Comparison of ENCODE assay signal across 13 cellular contexts in genomic region chr3:99394831-99395733, GRCh38.
DNase-seq lines count a peak whose midpoint lies in the region; ATAC-seq and TF ChIP-seq lines count a peak whose summit lies in the region.
"Had no signal": no experiment of that assay in that cellular context is flagged by ENCODE, and none has a peak within 500 bp of the region (broad histone marks: within the 10 kb centered on the region; RNA-seq: fewer than 3 reads in every experiment).

No MANE protein-coding gene starts in this region.

- H3K79me2 ChIP-seq in GM23248 (ENCODE audit: insufficient read depth): no peaks in the 10 kb centered on the region

- H3K9me3 ChIP-seq in GM23248 (ENCODE audit: low read depth) (no peaks in the 10 kb centered on the region), SJSA1 (replicated peaks) (peaks cover 5% of the 10 kb centered on the region; the same call in 1 of the 2 replicates), skeletal muscle satellite cell (replicated peaks; ENCODE audit: low read length) (no peaks in the 10 kb centered on the region), right lobe of liver (no peaks in the 10 kb centered on the region)
- no peaks in the 10 kb centered on the region for H3K9me3 ChIP-seq in effector memory CD4-positive, alpha-beta T cell (ENCODE audit: control insufficient read depth, low read length)

- peaks cover 7% of the 10 kb centered on the region for H3K9me3 Mint-ChIP-seq in activated CD8-positive, alpha-beta T cell treated with anti-CD3 and anti-CD28 coated beads, Interleukin-2, amount 10 ng/mL, durations not matched to agents 7 days and 5 days (ENCODE audit: insufficient read depth)

- H3K27me3 ChIP-seq in GM23248 (replicated peaks; ENCODE audit: insufficient read depth) (no peaks in the 10 kb centered on the region), SJSA1 (replicated peaks) (no peaks in the 10 kb centered on the region), skeletal muscle satellite cell (ENCODE audit: control insufficient read depth, insufficient read depth, low read length) (no peaks in the 10 kb centered on the region), right lobe of liver (no peaks in the 10 kb centered on the region)
- H3K27me3 ChIP-seq in effector memory CD4-positive, alpha-beta T cell (replicated peaks; ENCODE audit: control insufficient read depth, insufficient read depth, low read length, poor library complexity, severe bottlenecking): no peaks in the 10 kb centered on the region

- no peaks in the 10 kb centered on the region for H3K27me3 Mint-ChIP-seq in activated CD8-positive, alpha-beta T cell treated with anti-CD3 and anti-CD28 coated beads, Interleukin-2, amount 10 ng/mL, durations not matched to agents 7 days and 5 days (ENCODE audit: low read depth)

- TF ChIP-seq POLR2A in right lobe of liver (IDR thresholded peaks at IDR 0.05): no peak

- H3F3A ChIP-seq in GM23248 (ENCODE audit: insufficient read depth): peaks cover 42% of the 10 kb centered on the region

- TF ChIP-seq CTCF in fibroblast of mammary gland (conservative IDR thresholded peaks at IDR 0.05; ENCODE audit: control insufficient read depth, insufficient read depth, low read depth, low read length) (no peak), right lobe of liver (IDR thresholded peaks at IDR 0.05) (no peak)

- no peaks in the 10 kb centered on the region for H4K20me1 ChIP-seq in GM23248 (ENCODE audit: insufficient read depth)

- no peak overlapping the region for H3K4me3 Mint-ChIP-seq in activated CD8-positive, alpha-beta T cell treated with anti-CD3 and anti-CD28 coated beads, Interleukin-2, amount 10 ng/mL, durations not matched to agents 7 days and 5 days

- in situ Hi-C loops in GM23248 (cut with MboI): no loop called here

- no peaks in the 10 kb centered on the region for H3K9me2 ChIP-seq in GM23248 (ENCODE audit: insufficient read depth)

- DNase-seq in GM23248 (peak; percentile 85), SJSA1 (ENCODE audit: low read depth in 1 of 2, low spot score in 2 of 2) (peak in 1 of 2 experiments; percentile 62), fibroblast of mammary gland (ENCODE audit: low read depth) (peak; percentile 92), GOT3 (lab: John Stamatoyannopoulos, UW) (no peak), right lobe of liver (no peak)
- DNase-seq in effector memory CD4-positive, alpha-beta T cell: no peak
- DNase-seq in activated CD8-positive, alpha-beta T cell treated with anti-CD3 and anti-CD28 coated beads, Interleukin-2, amount 10 ng/mL, durations not matched to agents 7 days and 5 days: no peak
- DNase-seq: activated CD4-positive, alpha-beta T cell treated with anti-CD3 and anti-CD28 coated beads, Interleukin-2, amount 50 U/mL, for 48 hours; activated naive CD4-positive, alpha-beta T cell; DMS53; NCI-H1092; NCI-H69 had no signal

- intact Hi-C loops in right lobe of liver (cut with DNase I): loop anchor here in 1 of 2 donors (5.0 kb wide), 1 partner anchor 338 kb away; no protein-coding TSS in a partner anchor

- peak overlapping the region; percentile 32; the same call in 1 of the 2 replicates for H3K4me3 ChIP-seq in GM23248
- H3K4me3 ChIP-seq in SJSA1: no peak overlapping the region
- H3K4me3 ChIP-seq in fibroblast of mammary gland (ENCODE audit: control insufficient read depth, low read depth, low read length): no peak overlapping the region
- peak overlapping the region; percentile 14 for H3K4me3 ChIP-seq in skeletal muscle satellite cell (ENCODE audit: low read length)
- H3K4me3 ChIP-seq in effector memory CD4-positive, alpha-beta T cell (ENCODE audit: insufficient read depth, low read depth, low read length, poor library complexity, severe bottlenecking): no peak overlapping the region
- H3K4me3 ChIP-seq in right lobe of liver: no peak overlapping the region

- H3K4me1 Mint-ChIP-seq in activated CD8-positive, alpha-beta T cell treated with anti-CD3 and anti-CD28 coated beads, Interleukin-2, amount 10 ng/mL, durations not matched to agents 7 days and 5 days (ENCODE audit: low read depth): no peaks in the 10 kb centered on the region

- ATAC-seq in right lobe of liver: no peak
- no peak for ATAC-seq in activated CD8-positive, alpha-beta T cell treated with anti-CD3 and anti-CD28 coated beads, Interleukin-2, amount 10 ng/mL, durations not matched to agents 7 days and 5 days

- H3K9ac ChIP-seq in GM23248 (peak overlapping the region; percentile 13; the same call in 1 of the 2 replicates), skeletal muscle satellite cell (ENCODE audit: low read depth, low read length) (peak overlapping the region; percentile 52)

- peak overlapping the region; percentile 76 for H3K27ac ChIP-seq in GM23248
- H3K27ac ChIP-seq in SJSA1: peak overlapping the region; percentile 65
- no peak overlapping the region for H3K27ac ChIP-seq in effector memory CD4-positive, alpha-beta T cell (ENCODE audit: insufficient read depth, low read length, poor library complexity, severe bottlenecking)
- H3K27ac ChIP-seq in right lobe of liver: no peak overlapping the region

- H3K4me1 ChIP-seq in GM23248 (ENCODE audit: insufficient read depth): peaks cover 41% of the 10 kb centered on the region
- H3K4me1 ChIP-seq in SJSA1 (replicated peaks): peaks cover 22% of the 10 kb centered on the region
- peaks cover 37% of the 10 kb centered on the region for H3K4me1 ChIP-seq in skeletal muscle satellite cell (ENCODE audit: control insufficient read depth, insufficient read depth, low read length)
- H3K4me1 ChIP-seq in effector memory CD4-positive, alpha-beta T cell (ENCODE audit: control insufficient read depth, insufficient read depth, low read length, poor library complexity, severe bottlenecking): no peaks in the 10 kb centered on the region
- no peaks in the 10 kb centered on the region for H3K4me1 ChIP-seq in right lobe of liver

- no peaks in the 10 kb centered on the region for H3K36me3 ChIP-seq in GM23248 (ENCODE audit: low read depth)
- no peaks in the 10 kb centered on the region for H3K36me3 ChIP-seq in SJSA1
- no peaks in the 10 kb centered on the region for H3K36me3 ChIP-seq in skeletal muscle satellite cell (ENCODE audit: insufficient read depth, low read length)
- H3K36me3 ChIP-seq in effector memory CD4-positive, alpha-beta T cell (ENCODE audit: control insufficient read depth, insufficient read depth, low read length): no peaks in the 10 kb centered on the region
- H3K36me3 ChIP-seq in right lobe of liver: no peaks in the 10 kb centered on the region

- H3K4me2 ChIP-seq in GM23248 (ENCODE audit: unreplicated experiment) (peak overlapping the region; percentile 59), skeletal muscle satellite cell (ENCODE audit: low read length) (peak overlapping the region; percentile 24)

- no peaks in the 10 kb centered on the region for H3K36me3 Mint-ChIP-seq in activated CD8-positive, alpha-beta T cell treated with anti-CD3 and anti-CD28 coated beads, Interleukin-2, amount 10 ng/mL, durations not matched to agents 7 days and 5 days (ENCODE audit: low read depth)

- POLR2A ChIA-PET in activated CD8-positive, alpha-beta T cell treated with anti-CD3 and anti-CD28 coated beads, Interleukin-2, amount 10 ng/mL, durations not matched to agents 7 days and 5 days (lab: Charles Lee): no interaction called here

- CTCF ChIA-PET in activated CD8-positive, alpha-beta T cell treated with anti-CD3 and anti-CD28 coated beads, Interleukin-2, amount 10 ng/mL, durations not matched to agents 7 days and 5 days (lab: Charles Lee): no interaction called here

- H3K27ac Mint-ChIP-seq in activated CD8-positive, alpha-beta T cell treated with anti-CD3 and anti-CD28 coated beads, Interleukin-2, amount 10 ng/mL, durations not matched to agents 7 days and 5 days: no peak overlapping the region

- 4 to 7% methylated on average over 5 of the region's 5 CpGs for WGBS in GM23248 (ENCODE audit: low coverage in 1 of 2, low lambda C conversion rate in 2 of 2, missing lambda C conversion rate in 2 of 2), 2 experiments
- 51% methylated on average over 5 of the region's 5 CpGs for WGBS in right lobe of liver (ENCODE audit: insufficient coverage, low coverage, low lambda C conversion rate, missing lambda C conversion rate)

- no peak overlapping the region for H2AFZ ChIP-seq in GM23248

Comparison
In these comparisons a context has a peak if more than half of its experiments do, and no peak if none do; other contexts are left out.
1. DNase-seq: peak in GM23248 (single experiment) and fibroblast of mammary gland (single experiment); none in effector memory CD4-positive, alpha-beta T cell (0 of 3), GOT3 (single experiment), right lobe of liver (0 of 3) and activated CD8-positive, alpha-beta T cell treated with anti-CD3 and anti-CD28 coated beads, Interleukin-2, amount 10 ng/mL, durations not matched to agents 7 days and 5 days (single experiment).
2. H3K27ac ChIP-seq: peak in GM23248 (single experiment) and SJSA1 (single experiment); none in effector memory CD4-positive, alpha-beta T cell (single experiment) and right lobe of liver (0 of 3).
3. H3K4me3 ChIP-seq: peak in GM23248 (single experiment) and skeletal muscle satellite cell (single experiment); none in SJSA1 (single experiment), fibroblast of mammary gland (single experiment), effector memory CD4-positive, alpha-beta T cell (single experiment) and right lobe of liver (0 of 3).